ENCODE assay signal across 6 cellular contexts in genomic region chr17:4938670-4939553, GRCh38. TPM values are rescaled to one million over a fixed set of nuclear protein-coding genes. Genes with fewer than 3 reads are reported as not detected.
DNase-seq lines count a peak whose midpoint lies in the region; ATAC-seq and TF ChIP-seq lines count a peak whose summit lies in the region.

No MANE protein-coding gene starts in this region.

- H3K4me1 ChIP-seq in GM23338 (ENCODE audit: insufficient read depth) (peaks cover 16% of the 10 kb centered on the region), muscle layer of colon (ENCODE audit: insufficient read depth, low read length) (peaks cover 49% of the 10 kb centered on the region)

- peaks cover 5% of the 10 kb centered on the region; the same call in 1 of the 2 replicates for H3K36me3 ChIP-seq in GM23338 (ENCODE audit: insufficient read depth)
- H3K36me3 ChIP-seq in muscle layer of colon (ENCODE audit: insufficient read depth, low read length), result peaks cover 49% of the 10 kb centered on the region

- H3K9ac ChIP-seq in muscle layer of colon (ENCODE audit: low read length), result peak overlapping the region; percentile 94

- no peaks in the 10 kb centered on the region for H3K9me3 ChIP-seq in muscle layer of colon (ENCODE audit: low read length)

- 51 to 63% (median 59%) methylated on average over 19 of the region's 19 CpGs for WGBS in adipose tissue, 3 donors

- no peaks in the 10 kb centered on the region for H3K9me2 ChIP-seq in GM23338 (ENCODE audit: insufficient read depth)

- H3K27ac ChIP-seq in GM23338 (ENCODE audit: low read depth) (peak overlapping the region; percentile 84), adipose tissue (ENCODE audit: low read depth, low read length) (peak overlapping the region; percentile 22), muscle layer of colon (ENCODE audit: low read depth, low read length) (peak overlapping the region; percentile 97)

- H3K4me3 Mint-ChIP-seq in GM23338, result peak overlapping the region; percentile 92

- peaks cover 13% of the 10 kb centered on the region for H3K27me3 Mint-ChIP-seq in GM23338 (ENCODE audit: insufficient read depth, low read depth, poor library complexity)

- DNase-seq in GM23338 (ENCODE audit: low spot score) (no peak), middle frontal gyrus (ENCODE audit: extremely low spot score, low spot score) (no peak), mesenteric fat pad (ENCODE audit: low spot score) (no peak)

- H3K4me2 ChIP-seq in GM23338, result peak overlapping the region; percentile 100

- peaks cover 32% of the 10 kb centered on the region for H3K4me1 Mint-ChIP-seq in GM23338

- H3F3A ChIP-seq in GM23338 (replicated peaks; ENCODE audit: low read depth), result peaks cover 35% of the 10 kb centered on the region

- H3K27ac Mint-ChIP-seq in GM23338, result peak overlapping the region; percentile 94

- H4K20me1 ChIP-seq in GM23338 (replicated peaks; ENCODE audit: insufficient read depth), result peaks cover 18% of the 10 kb centered on the region; the same call in 1 of the 2 replicates

- peaks cover 69% of the 10 kb centered on the region for H3K36me3 Mint-ChIP-seq in GM23338 (ENCODE audit: low read depth)

- H3K79me2 ChIP-seq in GM23338 (replicated peaks; ENCODE audit: insufficient read depth), result peaks cover 34% of the 10 kb centered on the region

- H3K4me3 ChIP-seq in GM23338 (peak overlapping the region; percentile 78), muscle layer of colon (ENCODE audit: low read depth in 1 of 2, low read length in 2 of 2) (peak overlapping the region; percentile 92 to 97)

- H3K9me3 Mint-ChIP-seq in GM23338, result no peaks in the 10 kb centered on the region

- no peak; the same call in 1 of the 3 replicates for ATAC-seq in GM23338
- ATAC-seq in HG03469 (IDR thresholded peaks at IDR 0.05; ENCODE audit: unreplicated experiment), result no peak

- H3K27me3 ChIP-seq in GM23338 (ENCODE audit: insufficient read depth), result no peaks in the 10 kb centered on the region
- no peaks in the 10 kb centered on the region for H3K27me3 ChIP-seq in muscle layer of colon (ENCODE audit: control insufficient read depth in 1 of 2, insufficient read depth in 2 of 2, low read length in 2 of 2)

- 0 out of 2 replicates have a peak overlapping the region, but pooled peaks have one; percentile 26 for H2AFZ ChIP-seq in GM23338

- no peak for TF ChIP-seq CTCF in GM23338 (conservative IDR thresholded peaks at IDR 0.05; ENCODE audit: low read depth in 2 of 2)

TF ChIP-seq in GM23338, 12 proteins besides CTCF, POLR2A, EP300 and RAD21:
- TF ChIP-seq ZNF114 (CRISPR knock-in tag; IDR thresholded peaks at IDR 0.05), result no peak

RNA-seq across cellular contexts. Expression of gene SLC25A11, which starts 0.9 kb away (rescaled TPM):
- total RNA-seq in GM23338 (2014; rRNA removed; shearing (Covaris generic)), result 70.4 and 73.6 TPM in 2 replicates
- polyA plus RNA-seq in GM23338 (2016; fragmentation: Nextera tagmentation; extraction: Ambion mirVana), result 35.7 and 37.8 TPM in 2 replicates
- polyA plus RNA-seq in adipose tissue, result 10 to 100 TPM; 25.6 to 68.6 (median 49.6) TPM
- total RNA-seq in mesenteric fat pad, result 50.0 TPM

RNA-seq across cellular contexts. Expression of gene RNF167, which starts 1.2 kb away (rescaled TPM):
- total RNA-seq in GM23338 (2014; rRNA removed; shearing (Covaris generic)), result 84.4 and 87.0 TPM in 2 replicates
- 60.1 and 61.2 TPM in 2 replicates for polyA plus RNA-seq in GM23338 (2016; fragmentation: Nextera tagmentation; extraction: Ambion mirVana)
- polyA plus RNA-seq in adipose tissue, result 100 to 1,000 TPM in 1 of 3 donors, 10 to 100 TPM in 2; 60.2 to 111 (median 79.2) TPM
- 63.3 TPM for total RNA-seq in mesenteric fat pad

RNA-seq across cellular contexts. Expression of gene GP1BA, which starts 6.8 kb away (rescaled TPM):
- not detected in 2 replicates for total RNA-seq in GM23338 (2014; rRNA removed; shearing (Covaris generic))
- polyA plus RNA-seq in GM23338 (2016; fragmentation: Nextera tagmentation; extraction: Ambion mirVana), result 0.14 and 0.24 TPM in 2 replicates
- under 1 TPM in 2 of 3 donors, not detected in 1; 0.04 to 0.05 TPM for polyA plus RNA-seq in adipose tissue
- total RNA-seq in mesenteric fat pad, result not detected

RNA-seq across cellular contexts. Expression of gene PFN1, which starts 9.4 kb away (rescaled TPM):
- total RNA-seq in GM23338 (2014; rRNA removed; shearing (Covaris generic)), result 1,702 and 2,002 TPM in 2 replicates
- polyA plus RNA-seq in GM23338 (2016; fragmentation: Nextera tagmentation; extraction: Ambion mirVana) (3,646 and 3,709 TPM in 2 replicates), adipose tissue (1,000 to 10,000 TPM in 1 of 3 donors, 100 to 1,000 TPM in 2; 270 to 1,173 (median 475) TPM)
- 575 TPM for total RNA-seq in mesenteric fat pad

RNA-seq across cellular contexts. Expression of gene ENO3, which starts 12.0 kb away (rescaled TPM):
- total RNA-seq in GM23338 (2014; rRNA removed; shearing (Covaris generic)), result 8.9 and 12.1 TPM in 2 replicates
- 19.6 and 25.5 TPM in 2 replicates for polyA plus RNA-seq in GM23338 (2016; fragmentation: Nextera tagmentation; extraction: Ambion mirVana)
- 10 to 100 TPM in 1 of 3 donors, 1 to 10 TPM in 2; 5.1 to 13.5 (median 6.4) TPM for polyA plus RNA-seq in adipose tissue
- total RNA-seq in mesenteric fat pad, result 4.0 TPM

Comparison
In these comparisons a context has a peak if more than half of its experiments do, and no peak if none do; other contexts are left out.
1. H3K27ac ChIP-seq: peak in every context shown above with its lines; median percentile 97 in muscle layer of colon; 84 in GM23338; 22 in adipose tissue.